In the genomic region with DNA sequence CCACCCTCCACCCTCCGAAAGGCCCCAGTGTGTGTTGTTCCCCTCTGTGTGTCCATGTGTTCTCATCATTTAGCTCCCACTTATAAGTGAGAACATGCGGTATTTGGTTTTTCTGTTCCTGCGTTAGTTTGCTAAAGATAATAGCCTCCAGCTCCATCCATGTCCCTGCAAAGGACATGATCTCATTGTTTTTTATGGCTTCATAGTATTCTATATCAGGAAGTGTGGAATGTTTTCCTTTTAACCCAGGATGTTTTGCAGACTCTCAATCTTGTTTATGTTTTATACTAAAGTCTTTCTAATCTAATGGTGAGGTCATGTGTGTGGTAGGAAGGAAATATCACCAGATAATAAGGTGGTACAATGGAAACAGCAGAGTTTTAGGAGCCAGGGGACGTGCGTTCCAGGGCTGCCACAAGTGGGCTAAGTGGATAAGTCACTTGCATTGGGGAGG, we compare ENCODE assay signal across 14 cellular contexts. TPM values are rescaled to one million over a fixed set of nuclear protein-coding genes. Genes with fewer than 3 reads are reported as not detected.
DNase-seq lines count a peak whose midpoint lies in the region; ATAC-seq, FAIRE-seq and TF ChIP-seq lines count a peak whose summit lies in the region.
"Not testable (repeated sequence)": the region's sequence is repeated elsewhere in the genome, so short reads cannot be mapped to it uniquely, and the experiment has no call there.
"Had no signal": no experiment of that assay in that cellular context is flagged by ENCODE, and none has a peak within 500 bp of the region (broad histone marks: within the 10 kb centered on the region; RNA-seq: fewer than 3 reads in every experiment).

No MANE protein-coding gene starts in this region.

- peak; percentile 83 for FAIRE-seq in endothelial cell of umbilical vein (lab: Jason Lieb, UNC)

- H2AFZ ChIP-seq in endothelial cell of umbilical vein (ENCODE audit: low read depth, low read length); osteoblast (ENCODE audit: low read length): not testable (repeated sequence)

- not testable (repeated sequence) for H3K79me2 ChIP-seq in endothelial cell of umbilical vein (ENCODE audit: control insufficient read depth, insufficient read depth, low read length); osteoblast (ENCODE audit: insufficient read depth, low read length)

- TF ChIP-seq POLR2A in endothelial cell of umbilical vein (IDR thresholded peaks at IDR 0.05; ENCODE audit: low read depth, low read length) = not testable (repeated sequence)

- H3K9me1 ChIP-seq in endothelial cell of umbilical vein (replicated peaks; ENCODE audit: control insufficient read depth, extremely low read depth, insufficient read depth, low read length) = not testable (repeated sequence)

- not testable (repeated sequence) for H3K27me3 ChIP-seq in brain microvascular endothelial cell (replicated peaks); endothelial cell of umbilical vein (ENCODE audit: control insufficient read depth in 2 of 2, insufficient read depth in 2 of 2, low read length in 2 of 2); heart right ventricle; osteoblast (ENCODE audit: insufficient read depth, low read length); tibial artery

- 36 to 54% methylated on average over 5 of the region's 5 CpGs for WGBS in heart right ventricle, 2 donors

- H3K27me3 Mint-ChIP-seq in activated CD8-positive, alpha-beta memory T cell treated with anti-CD3 and anti-CD28 coated beads, Interleukin-2, amount 10 ng/mL, durations not matched to agents 7 days and 5 days = peaks cover 60% of the 10 kb centered on the region

- in situ Hi-C loops in brain microvascular endothelial cell (cut with HindIII; ENCODE audit: low pct_ligation_motif_present, low sequenced_read_pairs) = not testable (repeated sequence)

- H3K27ac Mint-ChIP-seq in activated CD8-positive, alpha-beta memory T cell treated with anti-CD3 and anti-CD28 coated beads, Interleukin-2, amount 10 ng/mL, durations not matched to agents 7 days and 5 days = not testable (repeated sequence)

- POLR2A ChIA-PET in endothelial cell of umbilical vein (lab: Charles Lee) = not testable (repeated sequence)

- not testable (repeated sequence) for BruUV-seq in endothelial cell of umbilical vein (replicated peaks; lab: Mats Ljungman, UMichigan)

- dilution Hi-C loops in endothelial cell of umbilical vein (cut with MboI; ENCODE audit: extremely low pct_ligation_motif_present, low sequenced_read_pairs) = not testable (repeated sequence)

- not testable (repeated sequence) for H4K20me1 ChIP-seq in endothelial cell of umbilical vein (replicated peaks; ENCODE audit: control insufficient read depth, extremely low read depth, insufficient read depth, low read length); osteoblast (ENCODE audit: insufficient read depth, low read length)

- intact Hi-C loops in endothelial cell of umbilical vein (cut with micrococcal nuclease) = loop anchor here (1.0 kb wide), 2 partner anchors 27 to 1053 kb away; no protein-coding TSS in a partner anchor
- intact Hi-C loops in heart right ventricle (cut with DNase I); tibial artery (cut with DNase I; ENCODE audit: low total_unique reads): not testable (repeated sequence)

- H3K36me3 Mint-ChIP-seq in activated CD8-positive, alpha-beta memory T cell treated with anti-CD3 and anti-CD28 coated beads, Interleukin-2, amount 10 ng/mL, durations not matched to agents 7 days and 5 days = not testable (repeated sequence)

- ATAC-seq in activated CD8-positive, alpha-beta memory T cell treated with anti-CD3 and anti-CD28 coated beads, Interleukin-2, amount 10 ng/mL, durations not matched to agents 7 days and 5 days = not testable (repeated sequence)
- peak in 5 of 8 donors; percentile 2 to 36 (median 21) for ATAC-seq in heart right ventricle
- peak; percentile 24 for ATAC-seq in left lobe of liver

- peak overlapping the region; percentile 69 for H3K9ac ChIP-seq in endothelial cell of umbilical vein (replicated peaks; ENCODE audit: extremely low read depth, insufficient read depth, low read length)

- H3K9me3 Mint-ChIP-seq in activated CD8-positive, alpha-beta memory T cell treated with anti-CD3 and anti-CD28 coated beads, Interleukin-2, amount 10 ng/mL, durations not matched to agents 7 days and 5 days (ENCODE audit: low read depth) = not testable (repeated sequence)

- not testable (repeated sequence) for H3K36me3 ChIP-seq in brain microvascular endothelial cell (replicated peaks); endothelial cell of umbilical vein (ENCODE audit: control insufficient read depth in 2 of 2, extremely low read depth in 1 of 2, insufficient read depth in 2 of 2, low read length in 2 of 2); heart right ventricle; osteoblast (ENCODE audit: insufficient read depth, low read length); tibial artery

- not testable (repeated sequence) for H3K27ac ChIP-seq in brain microvascular endothelial cell; osteoblast (ENCODE audit: low read depth, low read length)
- H3K27ac ChIP-seq in endothelial cell of umbilical vein (ENCODE audit: insufficient read depth, low read depth, low read length) (peak overlapping the region; percentile 89), heart right ventricle (peak overlapping the region in 8 of 10 donors; percentile 28 to 69 (median 61)), tibial artery (peak overlapping the region; percentile 56 to 67)

- DNase-seq in H4 (ENCODE audit: low spot score) (peak; percentile 34), brain microvascular endothelial cell (peak; percentile 32), endothelial cell of umbilical vein (ENCODE audit: low read depth, low spot score) (peak; percentile 95), osteoblast (ENCODE audit: insufficient read length, low spot score, missing footprints) (peak; percentile 62)
- DNase-seq in activated CD8-positive, alpha-beta memory T cell treated with anti-CD3 and anti-CD28 coated beads, Interleukin-2, amount 10 ng/mL, durations not matched to agents 7 days and 5 days = peak; percentile 16
- not testable (repeated sequence) for DNase-seq in heart right ventricle; left lobe of liver (ENCODE audit: low spot score); tibial artery

- H3K4me1 Mint-ChIP-seq in activated CD8-positive, alpha-beta memory T cell treated with anti-CD3 and anti-CD28 coated beads, Interleukin-2, amount 10 ng/mL, durations not matched to agents 7 days and 5 days = peaks cover 33% of the 10 kb centered on the region

- H3K4me1 ChIP-seq in endothelial cell of umbilical vein (ENCODE audit: control insufficient read depth, extremely low read depth, insufficient read depth, low read length) (peaks cover 64% of the 10 kb centered on the region), heart right ventricle (peaks cover 0 to 49% (median 21%) of the 10 kb centered on the region in 9 donors), osteoblast (ENCODE audit: insufficient read depth, low read length) (peaks cover 34% of the 10 kb centered on the region), tibial artery (peaks cover 0 to 41% (median 15%) of the 10 kb centered on the region in 4 donors)

- CTCF ChIA-PET in activated CD8-positive, alpha-beta memory T cell treated with anti-CD3 and anti-CD28 coated beads, Interleukin-2, amount 10 ng/mL, durations not matched to agents 7 days and 5 days (lab: Charles Lee) = interaction anchor here (1.0 to 2.3 kb wide), 2 partner anchors 42 to 252 kb away, joined by 3 to 6 read pairs; no protein-coding TSS in a partner anchor
- CTCF ChIA-PET in endothelial cell of umbilical vein (lab: Charles Lee) = interaction anchor here (2.7 to 3.7 kb wide), 2 partner anchors 26 to 43 kb away, joined by 7 to 22 read pairs; no protein-coding TSS in a partner anchor

- H3K4me2 ChIP-seq in endothelial cell of umbilical vein (ENCODE audit: insufficient read depth, low read length) (peak overlapping the region; percentile 53), osteoblast (ENCODE audit: insufficient read depth, low read length) (peak overlapping the region; percentile 66)

- not testable (repeated sequence) for TF ChIP-seq CTCF in brain microvascular endothelial cell (IDR thresholded peaks at IDR 0.05; ENCODE audit: low read depth, low read length, missing control alignments); endothelial cell of umbilical vein (IDR thresholded peaks at IDR 0.05; ENCODE audit: extremely low read depth in 1 of 2, insufficient read depth in 1 of 2, low read depth in 1 of 2, low read length in 2 of 2); heart right ventricle (IDR thresholded peaks at IDR 0.05); osteoblast (IDR thresholded peaks at IDR 0.05; ENCODE audit: extremely low read depth, low read depth, low read length); tibial artery (IDR thresholded peaks at IDR 0.05)

- H3K4me3 Mint-ChIP-seq in activated CD8-positive, alpha-beta memory T cell treated with anti-CD3 and anti-CD28 coated beads, Interleukin-2, amount 10 ng/mL, durations not matched to agents 7 days and 5 days = not testable (repeated sequence)

- not testable (repeated sequence) for H3K9me3 ChIP-seq in endothelial cell of umbilical vein (replicated peaks; ENCODE audit: control insufficient read depth, insufficient read depth, low read length); heart right ventricle; osteoblast (ENCODE audit: low read depth, low read length); tibial artery

- H3K4me3 ChIP-seq in brain microvascular endothelial cell (ENCODE audit: low read depth, low read length); endothelial cell of umbilical vein (replicated peaks in 1 of 3; ENCODE audit: insufficient read depth in 1 of 3, low read depth in 1 of 3, low read length in 3 of 3); heart right ventricle; osteoblast (ENCODE audit: insufficient read depth, low read length); tibial artery: not testable (repeated sequence)

RNA-seq across cellular contexts. Expression of a gene that starts 14.9 kb away (rescaled TPM):
- total RNA-seq in H4 (2014; rRNA removed; shearing (Covaris generic)) = not detected in 2 replicates
- not detected for total RNA-seq in activated CD8-positive, alpha-beta memory T cell treated with anti-CD3 and anti-CD28 coated beads, Interleukin-2, amount 10 ng/mL, durations not matched to agents 7 days and 5 days
- not detected in 2 replicates for total RNA-seq in endothelial cell of umbilical vein
- not detected in 2 replicates for polyA plus RNA-seq in endothelial cell of umbilical vein
- polyA plus RNA-seq in endothelial cell of umbilical vein (2011; cell fraction: cytosol; rRNA removed) = not detected in 2 replicates
- not detected in 2 replicates for polyA plus RNA-seq in endothelial cell of umbilical vein (2011; cell fraction: nucleus; rRNA removed)
- not detected in 2 replicates for polyA plus RNA-seq in endothelial cell of umbilical vein (2012)
- polyA minus RNA-seq in endothelial cell of umbilical vein = not detected in 2 replicates
- not detected for polyA minus RNA-seq in endothelial cell of umbilical vein (2011; cell fraction: cytosol; rRNA and poly(A)+ RNA removed)
- polyA minus RNA-seq in endothelial cell of umbilical vein (2011; cell fraction: nucleus; rRNA and poly(A)+ RNA removed) = not detected in 2 replicates
- total RNA-seq in heart right ventricle = not detected
- polyA plus RNA-seq in heart right ventricle = not detected
- not detected for total RNA-seq in left lobe of liver
- total RNA-seq in osteoblast = not detected in 2 replicates
- total RNA-seq: Calu3; CD8-positive, alpha-beta memory T cell; GM23338; PC-3; RPMI7951 had no signal
- polyA plus RNA-seq: CD8-positive, alpha-beta memory T cell; GM23338; IgD-negative memory B cell had no signal
